ENCODE assay signal across 22 cellular contexts in the genomic region with DNA sequence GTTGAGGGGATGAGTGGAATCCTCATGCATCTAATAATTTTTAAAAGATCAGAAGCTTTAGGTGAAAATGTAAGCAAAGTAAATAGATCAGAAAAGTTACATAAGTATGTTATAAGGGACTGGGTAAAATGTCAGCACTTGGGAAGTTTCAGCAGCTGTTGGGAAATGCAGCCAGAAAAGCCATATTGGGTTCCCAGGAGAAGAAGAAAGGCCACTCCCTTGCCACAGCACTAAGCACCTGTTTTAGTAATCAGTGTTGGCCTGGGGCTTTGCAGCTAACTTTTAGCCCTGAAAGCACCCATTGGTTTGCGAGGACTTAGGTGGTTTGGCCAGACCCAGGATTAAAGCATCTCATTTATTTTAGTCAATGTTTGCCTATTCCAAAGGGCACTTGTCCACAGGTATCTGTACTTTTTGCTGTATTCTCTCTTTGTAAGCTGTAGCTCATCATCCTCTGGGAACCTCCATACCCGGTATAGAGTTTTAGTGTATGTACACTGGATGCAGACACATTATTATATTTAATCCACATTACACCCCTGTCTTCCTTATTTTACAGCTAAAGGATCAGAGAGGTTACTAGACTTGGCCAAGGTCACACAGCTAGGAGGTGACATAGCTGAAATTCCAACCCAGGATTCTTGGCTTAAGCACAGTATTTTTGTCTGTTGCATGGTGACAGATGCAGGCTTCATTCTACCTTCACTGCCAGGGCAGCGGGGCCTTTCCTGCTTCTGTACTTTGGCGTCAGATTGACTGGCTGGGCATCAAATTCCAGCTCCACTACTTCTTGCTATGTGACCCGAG.
DNase-seq lines count a peak whose midpoint lies in the region; ATAC-seq and TF ChIP-seq lines count a peak whose summit lies in the region.
"Had no signal": no experiment of that assay in that cellular context is flagged by ENCODE, and none has a peak within 500 bp of the region (broad histone marks: within the 10 kb centered on the region; RNA-seq: fewer than 3 reads in every experiment).

No MANE protein-coding gene starts in this region.

- H3K27ac ChIP-seq in mesendoderm (ENCODE audit: low read depth, low read length) (no peak overlapping the region), thyroid gland (no peak overlapping the region)
- H3K27ac ChIP-seq: 22Rv1; ascending aorta; BLaER1 treated with 17β-estradiol and CSF1 and Interleukin-3, amounts not matched to agents 10 nM and 100 nM; KMS-11; Peyer's patch; thoracic aorta had no signal

- H3K56ac ChIP-seq in mesendoderm (ENCODE audit: low read length), result no peak overlapping the region

- H3K79me2 ChIP-seq in mesendoderm (ENCODE audit: control insufficient read depth, insufficient read depth, low read length), result no peaks in the 10 kb centered on the region

- H3K23ac ChIP-seq in mesendoderm (ENCODE audit: low read length), result no peak overlapping the region

- H3K27ac Mint-ChIP-seq in activated naive CD4-positive, alpha-beta T cell treated with anti-CD3 and anti-CD28 coated beads, Interleukin-2, amount 50 U/mL, for 72 hours, result no peak overlapping the region
- H3K27ac Mint-ChIP-seq: activated CD4-positive, alpha-beta T cell treated with anti-CD3 and anti-CD28 coated beads, Interleukin-2, amount 10 ng/mL, durations not matched to agents 24 days and 14 days had no signal

- H3K4me1 ChIP-seq in mesendoderm (ENCODE audit: control insufficient read depth, low read depth, low read length), result peaks cover 3% of the 10 kb centered on the region
- no peaks in the 10 kb centered on the region for H3K4me1 ChIP-seq in thyroid gland
- H3K4me1 ChIP-seq: Peyer's patch had no signal

- H4K5ac ChIP-seq in mesendoderm (ENCODE audit: low read length), result no peak overlapping the region

- no peak overlapping the region for H4K8ac ChIP-seq in mesendoderm (ENCODE audit: low read depth, low read length)

- peak; percentile 23 for DNase-seq in NCI-H2171 treated with DMSO at 0.1 percent for 48 hours (lab: John Stamatoyannopoulos, UW)
- DNase-seq in NCI-H2171 (lab: John Stamatoyannopoulos, UW), result no peak
- DNase-seq in epithelial cell of proximal tubule (ENCODE audit: low read depth), result peak; percentile 23
- peak; percentile 26 for DNase-seq in mesendoderm
- peak; percentile 20 to 70 for DNase-seq in thyroid gland
- DNase-seq in central memory CD4-positive, alpha-beta T cell, result no peak
- no peak for DNase-seq in activated naive CD4-positive, alpha-beta T cell treated with anti-CD3 and anti-CD28 coated beads, Interleukin-2, amount 50 U/mL, for 72 hours (ENCODE audit: low spot score in 2 of 2)
- DNase-seq: activated CD4-positive, alpha-beta T cell treated with anti-CD3 and anti-CD28 coated beads, Interleukin-2, amount 10 ng/mL, durations not matched to agents 24 days and 14 days; activated CD8-positive, alpha-beta memory T cell treated with anti-CD3 and anti-CD28 coated beads, Interleukin-2, amount 50 U/mL, for 48 hours; dermis blood vessel endothelial cell; erythroblast; GOT3; NCI-H1092 treated with DMSO at 0.1 percent for 48 hours; occipital lobe; Peyer's patch; stimulated activated CD4-positive, alpha-beta T cell treated with anti-CD3 and anti-CD28 coated beads, Interleukin-4, amount 100 ng/mL, for 24 hours had no signal

- intact Hi-C loops in thyroid gland (cut with DNase I), result no loop called here

- no peak for ATAC-seq in GM19023 (IDR thresholded peaks at IDR 0.05; ENCODE audit: unreplicated experiment)
- no peak for ATAC-seq in activated naive CD4-positive, alpha-beta T cell treated with anti-CD3 and anti-CD28 coated beads, Interleukin-2, amount 50 U/mL, for 72 hours

- no peak overlapping the region for H3K4ac ChIP-seq in mesendoderm (ENCODE audit: low read depth, low read length)

- H3K9me3 Mint-ChIP-seq in activated naive CD4-positive, alpha-beta T cell treated with anti-CD3 and anti-CD28 coated beads, Interleukin-2, amount 50 U/mL, for 72 hours, result peaks cover 0 to 6% of the 10 kb centered on the region in 2 donors

- H3K4me3 ChIP-seq in epithelial cell of proximal tubule (ENCODE audit: low read depth, low read length) (no peak overlapping the region), mesendoderm (ENCODE audit: low read length) (no peak overlapping the region), thyroid gland (replicated peaks in 1 of 3) (no peak overlapping the region)
- H3K4me3 ChIP-seq: ascending aorta; BLaER1 treated with 17β-estradiol and CSF1 and Interleukin-3, amounts not matched to agents 10 nM and 100 nM; Peyer's patch; thoracic aorta had no signal

- no peaks in the 10 kb centered on the region for H3K9me3 ChIP-seq in thyroid gland
- H3K9me3 ChIP-seq: ascending aorta; BLaER1 treated with 17β-estradiol and CSF1 and Interleukin-3, amounts not matched to agents 10 nM and 100 nM; Peyer's patch; thoracic aorta had no signal

- no peak for TF ChIP-seq POLR2A in thyroid gland (IDR thresholded peaks at IDR 0.05)

- no peaks in the 10 kb centered on the region for H3K79me1 ChIP-seq in mesendoderm (ENCODE audit: low read length)

- H3K9ac ChIP-seq in mesendoderm (ENCODE audit: low read length), result no peak overlapping the region
- H3K9ac ChIP-seq: BLaER1 treated with 17β-estradiol and CSF1 and Interleukin-3, amounts not matched to agents 10 nM and 100 nM; KMS-11 had no signal

- no peak overlapping the region for H3K4me2 ChIP-seq in mesendoderm (ENCODE audit: low read length)
- H3K4me2 ChIP-seq: BLaER1 treated with 17β-estradiol and CSF1 and Interleukin-3, amounts not matched to agents 10 nM and 100 nM; KMS-11 had no signal

- no CpG with 5 or more reads among the region's 5 CpGs for WGBS in mesendoderm (ENCODE audit: extremely low coverage, insufficient coverage, low lambda C conversion rate)
- 48 to 54% methylated on average over 5 of the region's 5 CpGs for WGBS in thyroid gland, 2 donors

- H3K27me3 ChIP-seq in mesendoderm (ENCODE audit: insufficient read depth, low read length, poor library complexity) (no peaks in the 10 kb centered on the region), thyroid gland (no peaks in the 10 kb centered on the region)
- H3K27me3 ChIP-seq: ascending aorta; BLaER1 treated with 17β-estradiol and CSF1 and Interleukin-3, amounts not matched to agents 10 nM and 100 nM; Peyer's patch had no signal

- no peak overlapping the region for H2AK5ac ChIP-seq in mesendoderm (ENCODE audit: low read length)

- H2BK15ac ChIP-seq in mesendoderm (replicated peaks; ENCODE audit: low read depth), result no peak overlapping the region

- H3K18ac ChIP-seq in mesendoderm (ENCODE audit: low read length), result no peak overlapping the region

- no peaks in the 10 kb centered on the region for H3K36me3 ChIP-seq in mesendoderm (ENCODE audit: control insufficient read depth, insufficient read depth, low read length)
- H3K36me3 ChIP-seq in thyroid gland, result no peaks in the 10 kb centered on the region
- H3K36me3 ChIP-seq: ascending aorta; BLaER1 treated with 17β-estradiol and CSF1 and Interleukin-3, amounts not matched to agents 10 nM and 100 nM; Peyer's patch; thoracic aorta had no signal

- no peak overlapping the region for H2BK120ac ChIP-seq in mesendoderm (ENCODE audit: low read depth, low read length)

- H3K36me3 Mint-ChIP-seq in activated naive CD4-positive, alpha-beta T cell treated with anti-CD3 and anti-CD28 coated beads, Interleukin-2, amount 50 U/mL, for 72 hours, result peaks cover 0 to 7% of the 10 kb centered on the region in 2 donors

- TF ChIP-seq CTCF in epithelial cell of proximal tubule (conservative IDR thresholded peaks at IDR 0.05; ENCODE audit: low read depth, low read length) (no peak), thyroid gland (IDR thresholded peaks at IDR 0.05) (no peak)

- H2BK5ac ChIP-seq in mesendoderm (ENCODE audit: low read length), result no peak overlapping the region

Comparison
In these comparisons a context has a peak if more than half of its experiments do, and no peak if none do; other contexts are left out.
1. DNase-seq: peak in NCI-H2171 treated with DMSO at 0.1 percent for 48 hours (single experiment), epithelial cell of proximal tubule (single experiment), mesendoderm (single experiment) and thyroid gland (2 of 2); none in NCI-H2171 (single experiment), central memory CD4-positive, alpha-beta T cell (single experiment) and activated naive CD4-positive, alpha-beta T cell treated with anti-CD3 and anti-CD28 coated beads, Interleukin-2, amount 50 U/mL, for 72 hours (0 of 2).